9 cellular contexts compared by ENCODE assay signal in genomic region chr4:127586922-127587571, GRCh38. TPM values are rescaled to one million over a fixed set of nuclear protein-coding genes. Genes with fewer than 3 reads are reported as not detected.
DNase-seq lines count a peak whose midpoint lies in the region; ATAC-seq lines count a peak whose summit lies in the region.
"Had no signal": no experiment of that assay in that cellular context is flagged by ENCODE, and none has a peak within 500 bp of the region (broad histone marks: within the 10 kb centered on the region; RNA-seq: fewer than 3 reads in every experiment).

No MANE protein-coding gene starts in this region.

- H3K36me3 Mint-ChIP-seq in activated CD8-positive, alpha-beta memory T cell treated with anti-CD3 and anti-CD28 coated beads, Interleukin-2, amount 10 ng/mL, durations not matched to agents 7 days and 5 days = no peaks in the 10 kb centered on the region

- H3K27ac Mint-ChIP-seq in activated CD8-positive, alpha-beta memory T cell treated with anti-CD3 and anti-CD28 coated beads, Interleukin-2, amount 10 ng/mL, durations not matched to agents 7 days and 5 days = no peak overlapping the region

- DNase-seq in CMK (ENCODE audit: low read depth) (peak; percentile 12), NCI-H1694 treated with DMSO at 0.1 percent for 48 hours (lab: John Stamatoyannopoulos, UW) (peak; percentile 43), astrocyte of the hippocampus (ENCODE audit: low read depth, low spot score) (peak; percentile 59), left lobe of liver (ENCODE audit: low spot score) (no peak), foreskin melanocyte (no peak)
- no peak for DNase-seq in activated CD8-positive, alpha-beta memory T cell treated with anti-CD3 and anti-CD28 coated beads, Interleukin-2, amount 10 ng/mL, durations not matched to agents 7 days and 5 days

- CTCF ChIA-PET in activated CD8-positive, alpha-beta memory T cell treated with anti-CD3 and anti-CD28 coated beads, Interleukin-2, amount 10 ng/mL, durations not matched to agents 7 days and 5 days (lab: Charles Lee) = interaction anchor here (1.3 kb wide), 1 partner anchor 17 kb away, joined by 5 read pairs; no protein-coding TSS in a partner anchor

- no peaks in the 10 kb centered on the region for H3K27me3 Mint-ChIP-seq in activated CD8-positive, alpha-beta memory T cell treated with anti-CD3 and anti-CD28 coated beads, Interleukin-2, amount 10 ng/mL, durations not matched to agents 7 days and 5 days

- ATAC-seq in GM18867 (IDR thresholded peaks at IDR 0.05; ENCODE audit: unreplicated experiment) (peak; percentile 100), HG02970 (IDR thresholded peaks at IDR 0.05; ENCODE audit: low FRiP score, unreplicated experiment) (peak; percentile 66), left lobe of liver (peak; percentile 94)
- ATAC-seq in activated CD8-positive, alpha-beta memory T cell treated with anti-CD3 and anti-CD28 coated beads, Interleukin-2, amount 10 ng/mL, durations not matched to agents 7 days and 5 days = no peak

- no peaks in the 10 kb centered on the region for H3K4me1 Mint-ChIP-seq in activated CD8-positive, alpha-beta memory T cell treated with anti-CD3 and anti-CD28 coated beads, Interleukin-2, amount 10 ng/mL, durations not matched to agents 7 days and 5 days

- no peak overlapping the region for H3K4me3 Mint-ChIP-seq in activated CD8-positive, alpha-beta memory T cell treated with anti-CD3 and anti-CD28 coated beads, Interleukin-2, amount 10 ng/mL, durations not matched to agents 7 days and 5 days

- no peaks in the 10 kb centered on the region for H3K9me3 Mint-ChIP-seq in activated CD8-positive, alpha-beta memory T cell treated with anti-CD3 and anti-CD28 coated beads, Interleukin-2, amount 10 ng/mL, durations not matched to agents 7 days and 5 days (ENCODE audit: low read depth)

RNA-seq across cellular contexts. Expression of gene INTU, which starts 45.7 kb away (rescaled TPM):
- total RNA-seq in left lobe of liver = 1.1 TPM
- total RNA-seq in activated CD8-positive, alpha-beta memory T cell treated with anti-CD3 and anti-CD28 coated beads, Interleukin-2, amount 10 ng/mL, durations not matched to agents 7 days and 5 days = under 1 TPM; 0.03 to 0.12 TPM
- total RNA-seq: T-helper 1 cell treated with Interleukin-12 subunit alpha and Interleukin-12 subunit beta and Interleukin-4 antibody, amounts not matched to agents 30 ng/mL and 1 ng/mL, for 36 hours had no signal

Comparison
In these comparisons a context has a peak if more than half of its experiments do, and no peak if none do; other contexts are left out.
1. DNase-seq: peak in CMK (single experiment), NCI-H1694 treated with DMSO at 0.1 percent for 48 hours (single experiment) and astrocyte of the hippocampus (single experiment); none in left lobe of liver (single experiment), activated CD8-positive, alpha-beta memory T cell treated with anti-CD3 and anti-CD28 coated beads, Interleukin-2, amount 10 ng/mL, durations not matched to agents 7 days and 5 days (single experiment) and foreskin melanocyte (single experiment).